Comparison of ENCODE assay signal across 18 cellular contexts in the genomic region with DNA sequence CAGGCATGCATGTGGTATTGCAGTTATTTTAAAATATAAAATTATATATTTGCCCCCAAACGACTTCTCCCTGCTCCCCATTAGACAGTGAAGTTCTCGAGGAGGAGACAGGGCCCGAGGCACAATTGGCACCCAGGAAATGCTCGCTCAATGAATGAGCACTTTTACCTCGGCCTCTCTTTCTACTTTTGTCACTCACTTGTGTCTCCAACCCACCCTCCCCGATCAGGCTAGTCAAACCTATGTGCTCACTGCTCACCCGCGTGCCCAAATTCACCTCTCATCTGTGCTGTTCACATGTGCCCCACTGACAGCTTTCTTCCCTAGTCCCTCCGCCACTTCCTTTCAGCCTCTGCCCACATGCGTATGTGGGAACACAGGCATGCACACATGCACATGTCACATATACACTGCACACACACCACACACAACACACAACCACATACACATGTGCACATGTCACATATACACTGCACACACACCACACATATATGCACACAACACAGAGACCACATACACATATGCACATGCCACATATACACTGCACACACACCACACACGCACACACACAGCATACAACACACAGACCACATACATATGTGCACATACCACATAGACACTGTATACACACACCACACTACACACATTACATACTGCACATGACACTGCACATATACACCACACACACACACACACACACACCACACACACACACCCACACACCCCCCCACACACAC.
"Had no signal": no experiment of that assay in that cellular context is flagged by ENCODE, and none has a peak within 500 bp of the region (broad histone marks: within the 10 kb centered on the region; RNA-seq: fewer than 3 reads in every experiment).

No MANE protein-coding gene starts in this region.

- H3K4me3 ChIP-seq: dorsolateral prefrontal cortex, hepatocyte, left ventricle myocardium inferior, lower lobe of right lung, suprapubic skin, thyroid gland had no signal

- FAIRE-seq: kidney, small intestine had no signal

- H2AFZ ChIP-seq: hepatocyte had no signal

- H3K4me2 ChIP-seq: hepatocyte had no signal

- H3K27ac ChIP-seq: dorsolateral prefrontal cortex, hepatocyte, left ventricle myocardium inferior, lower lobe of right lung, neutrophil, suprapubic skin, thyroid gland had no signal

- H3K79me2 ChIP-seq: hepatocyte had no signal

- H3K36me3 Mint-ChIP-seq: memory B cell; naive thymus-derived CD4-positive, alpha-beta T cell had no signal

- DNase-seq: cortex of kidney; dorsolateral prefrontal cortex; effector CD8-positive, alpha-beta T cell; foreskin melanocyte; kidney; left cardiac atrium; left ventricle myocardium inferior; lower lobe of right lung; naive thymus-derived CD4-positive, alpha-beta T cell; nephron progenitor cell; small intestine; stimulated activated CD4-positive, alpha-beta T cell treated with anti-CD3 and anti-CD28 coated beads, Interleukin-2, amount 100 ng/mL, for 48 hours; stimulated activated naive CD8-positive, alpha-beta T cell treated with anti-CD3 and anti-CD28 coated beads, Interleukin-15, Interleukin-2, amounts not matched to agents 100 U/mL and 50 U/mL, for 24 hours; thyroid gland had no signal

- ATAC-seq: lower lobe of right lung; naive thymus-derived CD4-positive, alpha-beta T cell; stimulated activated naive CD8-positive, alpha-beta T cell treated with anti-CD3 and anti-CD28 coated beads, Interleukin-15, Interleukin-2, amounts not matched to agents 100 U/mL and 50 U/mL, for 24 hours had no signal

- H3K4me1 Mint-ChIP-seq: memory B cell had no signal

- H3K36me3 ChIP-seq: left ventricle myocardium inferior, lower lobe of right lung, neutrophil, suprapubic skin, thyroid gland had no signal

- H3K27ac Mint-ChIP-seq: memory B cell; naive thymus-derived CD4-positive, alpha-beta T cell; nephron progenitor cell had no signal

- H3K4me3 Mint-ChIP-seq: memory B cell; naive thymus-derived CD4-positive, alpha-beta T cell; nephron progenitor cell had no signal

- H3K4me1 ChIP-seq: lower lobe of right lung had no signal

- H3K9me3 ChIP-seq: left ventricle myocardium inferior, lower lobe of right lung, neutrophil, suprapubic skin, thyroid gland had no signal

- H3K27me3 ChIP-seq: dorsolateral prefrontal cortex, hepatocyte, suprapubic skin, thyroid gland had no signal

- H3K9me3 Mint-ChIP-seq: memory B cell; naive thymus-derived CD4-positive, alpha-beta T cell; nephron progenitor cell had no signal
